ENCODE assay signal across 1 cellular context in genomic region chr11:3217751-3218482, GRCh38.
TF ChIP-seq lines count a peak whose summit lies in the region.

No MANE protein-coding gene starts in this region.

TF ChIP-seq in K562, 482 proteins besides CTCF, POLR2A, EP300 and RAD21:
- TF ChIP-seq SMAD4 (CRISPR knock-in tag; conservative IDR thresholded peaks at IDR 0.05) (no peak), CREB3L1 (IDR thresholded peaks at IDR 0.05; ENCODE audit: borderline replicate concordance, low read depth) (no peak), ZNF274 (IDR thresholded peaks at IDR 0.05; ENCODE audit: borderline replicate concordance, low read depth, low read length) (no peak), KAT8 (IDR thresholded peaks at IDR 0.05; ENCODE audit: low read depth) (no peak), L3MBTL2 (IDR thresholded peaks at IDR 0.05) (no peak), MITF (IDR thresholded peaks at IDR 0.05) (no peak), UBTF (IDR thresholded peaks at IDR 0.05; ENCODE audit: borderline replicate concordance in 1 of 2, low read depth in 2 of 2, low read length in 2 of 2) (no peak), ZNF12 (CRISPR knock-in tag; IDR thresholded peaks at IDR 0.05) (no peak), U2AF1 (optimal IDR thresholded peaks at IDR 0.05; ENCODE audit: low read depth, low read length) (no peak), HOMEZ (CRISPR knock-in tag; IDR thresholded peaks at IDR 0.05) (no peak), FOXJ2 (tag; IDR thresholded peaks at IDR 0.05) (no peak)
